ENCODE assay signal across 17 cellular contexts in genomic region chr16:50501251-50501650, GRCh38. TPM values are rescaled to one million over a fixed set of nuclear protein-coding genes. Genes with fewer than 3 reads are reported as not detected.
DNase-seq lines count a peak whose midpoint lies in the region; ATAC-seq and TF ChIP-seq lines count a peak whose summit lies in the region.
"Had no signal": no experiment of that assay in that cellular context is flagged by ENCODE, and none has a peak within 500 bp of the region (broad histone marks: within the 10 kb centered on the region; RNA-seq: fewer than 3 reads in every experiment).

No MANE protein-coding gene starts in this region.

- no peak overlapping the region for H3K27ac Mint-ChIP-seq in glutamatergic neuron (ENCODE audit: unreplicated experiment)
- H3K27ac Mint-ChIP-seq: B cell; CD4-positive, alpha-beta T cell had no signal

- H3K27me3 Mint-ChIP-seq in glutamatergic neuron (ENCODE audit: unreplicated experiment): peaks cover 13% of the 10 kb centered on the region
- H3K27me3 Mint-ChIP-seq: CD4-positive, alpha-beta T cell had no signal

- intact Hi-C loops in left ventricle myocardium inferior (cut with micrococcal nuclease): no loop called here

- no peak for TF ChIP-seq CTCF in right atrium auricular region (IDR thresholded peaks at IDR 0.05)
- TF ChIP-seq CTCF in left ventricle myocardium inferior (IDR thresholded peaks at IDR 0.05; ENCODE audit: borderline replicate concordance): no peak
- TF ChIP-seq CTCF in thoracic aorta (IDR thresholded peaks at IDR 0.05): no peak
- TF ChIP-seq CTCF in suprapubic skin (IDR thresholded peaks at IDR 0.05): no peak
- no peak for TF ChIP-seq CTCF in glutamatergic neuron (IDR thresholded peaks at IDR 0.05; ENCODE audit: partially characterized antibody, unreplicated experiment)

- peaks cover 14% of the 10 kb centered on the region for H3K9me3 Mint-ChIP-seq in glutamatergic neuron (ENCODE audit: unreplicated experiment)
- H3K9me3 Mint-ChIP-seq: CD4-positive, alpha-beta T cell had no signal

- H3K4me1 Mint-ChIP-seq in glutamatergic neuron (ENCODE audit: low read depth, unreplicated experiment): peaks cover 33% of the 10 kb centered on the region
- H3K4me1 Mint-ChIP-seq: B cell had no signal

- no peak overlapping the region for H3K4me3 Mint-ChIP-seq in glutamatergic neuron (ENCODE audit: unreplicated experiment)
- H3K4me3 Mint-ChIP-seq: B cell; CD4-positive, alpha-beta T cell had no signal

- H3K36me3 ChIP-seq in right atrium auricular region (no peaks in the 10 kb centered on the region), left ventricle myocardium inferior (no peaks in the 10 kb centered on the region), thoracic aorta (no peaks in the 10 kb centered on the region), suprapubic skin (no peaks in the 10 kb centered on the region)

- H3K27me3 ChIP-seq in right atrium auricular region (no peaks in the 10 kb centered on the region), left ventricle myocardium inferior (ENCODE audit: low read depth) (peaks cover 73% of the 10 kb centered on the region), thoracic aorta (replicated peaks; ENCODE audit: insufficient read depth) (no peaks in the 10 kb centered on the region), suprapubic skin (no peaks in the 10 kb centered on the region)

- TF ChIP-seq EP300 in suprapubic skin (IDR thresholded peaks at IDR 0.05): no peak

- 94% methylated on average over 2 of the region's 2 CpGs for whole genome bisulfite sequencing in suprapubic skin

- H3K27ac ChIP-seq in right atrium auricular region (no peak overlapping the region), left ventricle myocardium inferior (replicated peaks) (no peak overlapping the region), thoracic aorta (peak overlapping the region; percentile 14 to 25), suprapubic skin (no peak overlapping the region)
- H3K27ac ChIP-seq: GM23248 had no signal

- H3K9me3 ChIP-seq in right atrium auricular region (no peaks in the 10 kb centered on the region), left ventricle myocardium inferior (replicated peaks) (peaks cover 4% of the 10 kb centered on the region), thoracic aorta (no peaks in the 10 kb centered on the region), suprapubic skin (no peaks in the 10 kb centered on the region)

- no peak for TF ChIP-seq POLR2A in suprapubic skin (IDR thresholded peaks at IDR 0.05)

- DNase-seq in right atrium auricular region (ENCODE audit: low spot score) (peak; percentile 49), left ventricle myocardium inferior (no peak), mesenteric fat pad (ENCODE audit: low spot score) (peak; percentile 77), thoracic aorta (ENCODE audit: low spot score) (no peak), anterior cingulate cortex (lab: John Stamatoyannopoulos, UW) (no peak), suprapubic skin (ENCODE audit: low spot score in 2 of 2) (no peak), glutamatergic neuron (no peak)
- DNase-seq: C1 segment of cervical spinal cord; Calu3; CD4-positive, alpha-beta T cell; DMS 273 treated with DMSO at 0.1 percent for 48 hours; DMS79; GM23248 had no signal

- H3K4me1 ChIP-seq in right atrium auricular region: no peaks in the 10 kb centered on the region
- H3K4me1 ChIP-seq in left ventricle myocardium inferior: no peaks in the 10 kb centered on the region
- H3K4me1 ChIP-seq in thoracic aorta (ENCODE audit: control insufficient read depth in 1 of 2, low read depth in 2 of 2): peaks cover 24 to 53% of the 10 kb centered on the region in 2 donors
- H3K4me1 ChIP-seq in suprapubic skin: no peaks in the 10 kb centered on the region

- H3K4me3 ChIP-seq in right atrium auricular region (no peak overlapping the region), left ventricle myocardium inferior (no peak overlapping the region), thoracic aorta (no peak overlapping the region), suprapubic skin (no peak overlapping the region)
- H3K4me3 ChIP-seq: GM12878, GM23248 had no signal

- ATAC-seq in thoracic aorta (ENCODE audit: insufficient number of reproducible peaks, low FRiP score, low read depth): no peak
- ATAC-seq: GM12878, HCT116 had no signal

- no peaks in the 10 kb centered on the region for H3K36me3 Mint-ChIP-seq in glutamatergic neuron (ENCODE audit: unreplicated experiment)

RNA-seq across cellular contexts. Expression of gene NKD1, which starts 46.9 kb away (rescaled TPM):
- total RNA-seq in right atrium auricular region: 1 to 10 TPM; 1.1 to 3.0 TPM
- 1.5 TPM for total RNA-seq in left ventricle myocardium inferior
- total RNA-seq in mesenteric fat pad: 2.4 TPM
- total RNA-seq in thoracic aorta: 10 to 100 TPM; 30.2 to 41.7 TPM
- total RNA-seq in suprapubic skin: 1 to 10 TPM; 1.8 to 9.1 (median 2.6) TPM
- 31.3 TPM for total RNA-seq in glutamatergic neuron (ENCODE audit: unreplicated experiment)
- total RNA-seq: G401, GM23248 had no signal

Comparison
In these comparisons a context has a peak if more than half of its experiments do, and no peak if none do; other contexts are left out.
1. DNase-seq: peak in right atrium auricular region (single experiment) and mesenteric fat pad (single experiment); none in left ventricle myocardium inferior (single experiment), thoracic aorta (single experiment), anterior cingulate cortex (0 of 58), suprapubic skin (0 of 2) and glutamatergic neuron (single experiment).
2. H3K27ac ChIP-seq: peak in thoracic aorta (2 of 2); none in right atrium auricular region (0 of 2), left ventricle myocardium inferior (single experiment) and suprapubic skin (single experiment).